ENCODE assay signal across 17 cellular contexts in genomic region chr5:168434746-168435321, GRCh38. TPM values are rescaled to one million over a fixed set of nuclear protein-coding genes. Genes with fewer than 3 reads are reported as not detected.
DNase-seq lines count a peak whose midpoint lies in the region; ATAC-seq and TF ChIP-seq lines count a peak whose summit lies in the region.
"Had no signal": no experiment of that assay in that cellular context is flagged by ENCODE, and none has a peak within 500 bp of the region (broad histone marks: within the 10 kb centered on the region; RNA-seq: fewer than 3 reads in every experiment).

No MANE protein-coding gene starts in this region.

- H3K27ac ChIP-seq in GM23248: no peak overlapping the region
- H3K27ac ChIP-seq in PC-9: no peak overlapping the region
- no peak overlapping the region for H3K27ac ChIP-seq in OCI-LY7 (ENCODE audit: low read depth, low read length, poor library complexity, severe bottlenecking)
- H3K27ac ChIP-seq: tibial artery had no signal

- H3K9me2 ChIP-seq in GM23248 (ENCODE audit: insufficient read depth): no peaks in the 10 kb centered on the region
- no peaks in the 10 kb centered on the region for H3K9me2 ChIP-seq in PC-9 (ENCODE audit: insufficient read depth)
- H3K9me2 ChIP-seq in OCI-LY7 (ENCODE audit: insufficient read depth, low read length): no peaks in the 10 kb centered on the region

- POLR2A ChIA-PET in PC-9 (lab: Charles Lee; ENCODE audit: unreplicated experiment): no interaction called here
- POLR2A ChIA-PET in OCI-LY7 (lab: Charles Lee): no interaction called here

- WGBS in GM23248 (ENCODE audit: low coverage in 1 of 2, low lambda C conversion rate in 2 of 2, missing lambda C conversion rate in 2 of 2), 2 experiments: 72% methylated on average over 8 of the region's 8 CpGs

- no peaks in the 10 kb centered on the region for H3K79me2 ChIP-seq in GM23248 (ENCODE audit: insufficient read depth)
- no peaks in the 10 kb centered on the region for H3K79me2 ChIP-seq in PC-9 (ENCODE audit: low read depth)
- no peaks in the 10 kb centered on the region for H3K79me2 ChIP-seq in OCI-LY7 (ENCODE audit: insufficient read depth, low read depth, low read length)

- no peaks in the 10 kb centered on the region for H3F3A ChIP-seq in GM23248 (ENCODE audit: insufficient read depth)
- H3F3A ChIP-seq in PC-9 (ENCODE audit: insufficient read depth, low read depth): no peaks in the 10 kb centered on the region; the same call in 1 of the 2 replicates

- no TSS peak for BruUV-seq in PC-9 (replicated peaks; lab: Mats Ljungman, UMichigan)
- BruUV-seq in OCI-LY7 (replicated peaks; lab: Mats Ljungman, UMichigan): no TSS peak

- no peak overlapping the region for H3K4me2 ChIP-seq in GM23248 (ENCODE audit: unreplicated experiment)
- H3K4me2 ChIP-seq in PC-9: no peak overlapping the region
- no peak overlapping the region for H3K4me2 ChIP-seq in OCI-LY7 (ENCODE audit: low read length)

- H3K9ac ChIP-seq in GM23248: no peak overlapping the region

- intact Hi-C loops in PC-9 (cut with micrococcal nuclease; ENCODE audit: unreplicated experiment) (no loop called here), OCI-LY7 (cut with micrococcal nuclease; ENCODE audit: unreplicated experiment) (no loop called here)

- in situ Hi-C loops in GM23248 (cut with MboI): no loop called here

- no peak overlapping the region for H3K4me3 ChIP-seq in GM23248
- H3K4me3 ChIP-seq in PC-9: no peak overlapping the region
- no peak overlapping the region for H3K4me3 ChIP-seq in OCI-LY7 (ENCODE audit: low read depth, low read length, poor library complexity, severe bottlenecking)
- H3K4me3 ChIP-seq: tibial artery had no signal

- no peaks in the 10 kb centered on the region for H4K20me1 ChIP-seq in GM23248 (ENCODE audit: insufficient read depth)
- H4K20me1 ChIP-seq in PC-9 (ENCODE audit: insufficient read depth): 0 out of 2 replicates have a peak, but pooled peaks cover 4% of the 10 kb centered on the region
- no peaks in the 10 kb centered on the region for H4K20me1 ChIP-seq in OCI-LY7 (ENCODE audit: insufficient read depth, low read length)

- CTCF ChIA-PET in PC-9 (lab: Charles Lee) (no interaction called here), OCI-LY7 (lab: Charles Lee; ENCODE audit: unreplicated experiment) (no interaction called here)

- H3K36me3 ChIP-seq in GM23248 (ENCODE audit: low read depth) (no peaks in the 10 kb centered on the region), PC-9 (ENCODE audit: low read depth) (peaks cover 17% of the 10 kb centered on the region; the same call in 1 of the 2 replicates), OCI-LY7 (ENCODE audit: insufficient read depth, low read length) (no peaks in the 10 kb centered on the region)

- H3K9me3 ChIP-seq in GM23248 (ENCODE audit: low read depth) (no peaks in the 10 kb centered on the region), PC-9 (ENCODE audit: insufficient read depth, low read depth) (no peaks in the 10 kb centered on the region), OCI-LY7 (ENCODE audit: low read length) (no peaks in the 10 kb centered on the region)
- H3K9me3 ChIP-seq: tibial artery had no signal

- H2AFZ ChIP-seq in GM23248 (no peak overlapping the region), PC-9 (no peak overlapping the region), OCI-LY7 (ENCODE audit: low read length) (no peak overlapping the region)

- no peak for ATAC-seq in GM18868 (IDR thresholded peaks at IDR 0.05; ENCODE audit: unreplicated experiment)
- ATAC-seq: naive thymus-derived CD8-positive, alpha-beta T cell had no signal

- TF ChIP-seq CTCF in PC-9 (conservative IDR thresholded peaks at IDR 0.05) (no peak), OCI-LY7 (conservative IDR thresholded peaks at IDR 0.05; ENCODE audit: low read length) (no peak)

- peaks cover 10% of the 10 kb centered on the region; the same call in 1 of the 2 replicates for H3K4me1 ChIP-seq in GM23248 (ENCODE audit: insufficient read depth)
- H3K4me1 ChIP-seq in PC-9 (replicated peaks; ENCODE audit: insufficient read depth): no peaks in the 10 kb centered on the region
- no peaks in the 10 kb centered on the region for H3K4me1 ChIP-seq in OCI-LY7 (ENCODE audit: insufficient read depth, low read length, poor library complexity, severe bottlenecking)
- H3K4me1 ChIP-seq: tibial artery had no signal

- DNase-seq in AG08396 (ENCODE audit: low spot score): peak; percentile 41
- DNase-seq in GM23248: peak; percentile 73
- peak; percentile 23 for DNase-seq in astrocyte of the hippocampus (ENCODE audit: low read depth, low spot score)
- peak; percentile 29 for DNase-seq in kidney tubule cell (ENCODE audit: low spot score)
- no peak for DNase-seq in DMS53 (lab: John Stamatoyannopoulos, UW)
- no peak for DNase-seq in PC-9
- no peak for DNase-seq in OCI-LY7 (ENCODE audit: low spot score)
- DNase-seq: activated T-cell treated with anti-CD3 and anti-CD28 coated beads, Interleukin-2, amount 50 U/mL, for 72 hours; amniotic stem cell; CD4-positive, alpha-beta T cell; DMS79 treated with DMSO at 0.1 percent for 48 hours; kidney; naive thymus-derived CD8-positive, alpha-beta T cell; NCI-H510A treated with DMSO at 0.1 percent for 48 hours; SHP77; tibial artery had no signal

- H3K27me3 ChIP-seq in GM23248 (replicated peaks; ENCODE audit: insufficient read depth): no peaks in the 10 kb centered on the region
- no peaks in the 10 kb centered on the region for H3K27me3 ChIP-seq in PC-9 (ENCODE audit: insufficient read depth, low read depth)

RNA-seq across cellular contexts. Expression of gene RARS1, which starts 51.4 kb away (rescaled TPM):
- 180 and 215 TPM in 2 replicates for total RNA-seq in GM23248 (2014; rRNA removed; shearing (Covaris generic))
- 108 and 118 TPM in 2 replicates for polyA plus RNA-seq in GM23248 (2016; fragmentation: Nextera tagmentation; extraction: Ambion mirVana)
- 101 and 125 TPM in 2 replicates for total RNA-seq in PC-9 (2021)
- 54.4 and 62.1 TPM in 2 replicates for total RNA-seq in OCI-LY7 (2014; rRNA removed; shearing (Covaris generic))
- total RNA-seq in OCI-LY7 (2022): 72.6 and 88.4 TPM in 2 replicates

Comparison
In these comparisons a context has a peak if more than half of its experiments do, and no peak if none do; other contexts are left out.
1. DNase-seq: peak in AG08396 (single experiment), GM23248 (single experiment), astrocyte of the hippocampus (single experiment) and kidney tubule cell (single experiment); none in DMS53 (single experiment), PC-9 (0 of 2) and OCI-LY7 (single experiment).